ENCODE assay signal across 8 cellular contexts in genomic region chr9:113274474-113275146, GRCh38. TPM values are rescaled to one million over a fixed set of nuclear protein-coding genes. Genes with fewer than 3 reads are reported as not detected.
DNase-seq lines count a peak whose midpoint lies in the region; ATAC-seq and TF ChIP-seq lines count a peak whose summit lies in the region.

No MANE protein-coding gene starts in this region.

- H3K4me3 ChIP-seq in GM23248 (peak overlapping the region; percentile 92), MM.1S (ENCODE audit: low read length) (peak overlapping the region; percentile 98), lung (peak overlapping the region; percentile 69), testis (peak overlapping the region; percentile 82 to 84)

- H3K4me1 Mint-ChIP-seq in activated T-cell treated with anti-CD3 and anti-CD28 coated beads, Interleukin-2, amount 50 U/mL, for 24 hours (ENCODE audit: low read depth) = peaks cover 40% of the 10 kb centered on the region
- H3K4me1 Mint-ChIP-seq in effector memory CD8-positive, alpha-beta T cell (ENCODE audit: low read depth in 2 of 2) = peaks cover 9 to 14% of the 10 kb centered on the region in 2 donors

- H3K9me3 ChIP-seq in GM23248 (ENCODE audit: low read depth) (no peaks in the 10 kb centered on the region), MM.1S (replicated peaks; ENCODE audit: insufficient read depth, low read length) (no peaks in the 10 kb centered on the region), lung (ENCODE audit: control insufficient read depth in 2 of 2, insufficient read depth in 1 of 2, low read length in 1 of 2) (no peaks in the 10 kb centered on the region), testis (no peaks in the 10 kb centered on the region)

- H3K27me3 Mint-ChIP-seq in activated T-cell treated with anti-CD3 and anti-CD28 coated beads, Interleukin-2, amount 50 U/mL, for 24 hours = no peaks in the 10 kb centered on the region
- H3K27me3 Mint-ChIP-seq in effector memory CD8-positive, alpha-beta T cell = no peaks in the 10 kb centered on the region

- H3K9me3 Mint-ChIP-seq in activated T-cell treated with anti-CD3 and anti-CD28 coated beads, Interleukin-2, amount 50 U/mL, for 24 hours = no peaks in the 10 kb centered on the region
- H3K9me3 Mint-ChIP-seq in effector memory CD8-positive, alpha-beta T cell = no peaks in the 10 kb centered on the region

- in situ Hi-C loops in GM23248 (cut with MboI) = no loop called here

- H3K27me3 ChIP-seq in GM23248 (replicated peaks; ENCODE audit: insufficient read depth) (no peaks in the 10 kb centered on the region), MM.1S (replicated peaks; ENCODE audit: insufficient read depth, low read length) (no peaks in the 10 kb centered on the region), lung (ENCODE audit: control insufficient read depth, insufficient read depth) (no peaks in the 10 kb centered on the region), testis (no peaks in the 10 kb centered on the region)

- peaks cover 69% of the 10 kb centered on the region for H3K79me2 ChIP-seq in GM23248 (ENCODE audit: insufficient read depth)
- H3K79me2 ChIP-seq in MM.1S (ENCODE audit: low read length) = peaks cover 57% of the 10 kb centered on the region

- H3K4me1 ChIP-seq in GM23248 (ENCODE audit: insufficient read depth) = peaks cover 13% of the 10 kb centered on the region
- peaks cover 10% of the 10 kb centered on the region for H3K4me1 ChIP-seq in MM.1S (ENCODE audit: low read length)
- H3K4me1 ChIP-seq in lung (ENCODE audit: control insufficient read depth in 2 of 2, insufficient read depth in 2 of 2, low read length in 2 of 2) = peaks cover 2 to 7% of the 10 kb centered on the region in 2 donors
- peaks cover 5% of the 10 kb centered on the region for H3K4me1 ChIP-seq in testis

- H2AFZ ChIP-seq in GM23248 = peak overlapping the region; percentile 91
- peak overlapping the region; percentile 84 for H2AFZ ChIP-seq in MM.1S (ENCODE audit: low read length)

- H3K9ac ChIP-seq in GM23248 = peak overlapping the region; percentile 97
- H3K9ac ChIP-seq in MM.1S (ENCODE audit: low read length) = peak overlapping the region; percentile 93

- H3K4me3 Mint-ChIP-seq in activated T-cell treated with anti-CD3 and anti-CD28 coated beads, Interleukin-2, amount 50 U/mL, for 24 hours = no peak overlapping the region
- H3K4me3 Mint-ChIP-seq in effector memory CD8-positive, alpha-beta T cell = no peak overlapping the region

- H3K36me3 Mint-ChIP-seq in activated T-cell treated with anti-CD3 and anti-CD28 coated beads, Interleukin-2, amount 50 U/mL, for 24 hours (ENCODE audit: low read depth) = peaks cover 59% of the 10 kb centered on the region
- peaks cover 40% of the 10 kb centered on the region for H3K36me3 Mint-ChIP-seq in effector memory CD8-positive, alpha-beta T cell (ENCODE audit: insufficient read depth)

- H4K20me1 ChIP-seq in GM23248 (ENCODE audit: insufficient read depth) (no peaks in the 10 kb centered on the region), MM.1S (ENCODE audit: insufficient read depth, low read length) (no peaks in the 10 kb centered on the region)

- intact Hi-C loops in testis (cut with DNase I; ENCODE audit: low total_unique reads) = no loop called here

- H3F3A ChIP-seq in GM23248 (ENCODE audit: insufficient read depth) (peaks cover 14% of the 10 kb centered on the region), MM.1S (ENCODE audit: insufficient read depth, low read length) (peaks cover 6% of the 10 kb centered on the region)

- TF ChIP-seq CTCF in MM.1S (IDR thresholded peaks at IDR 0.05; ENCODE audit: low read length) (peak; percentile 75), lung (IDR thresholded peaks at IDR 0.05; ENCODE audit: control extremely low read depth, extremely low read depth) (peak; percentile 61), testis (IDR thresholded peaks at IDR 0.05) (peak; percentile 60 to 71 (median 71))

- WGBS in GM23248 (ENCODE audit: low coverage in 1 of 2, low lambda C conversion rate in 2 of 2, missing lambda C conversion rate in 2 of 2), 2 experiments = 1 to 3% methylated on average over 15 of the region's 15 CpGs
- 1 to 2% methylated on average over 15 of the region's 15 CpGs for WGBS in lung, 2 donors
- 0% methylated on average over 13 to 15 of the region's 15 CpGs for WGBS in testis, 2 donors

- no peak for TF ChIP-seq POLR2A in testis (IDR thresholded peaks at IDR 0.05)

- no peak overlapping the region for H3K27ac Mint-ChIP-seq in activated T-cell treated with anti-CD3 and anti-CD28 coated beads, Interleukin-2, amount 50 U/mL, for 24 hours
- H3K27ac Mint-ChIP-seq in effector memory CD8-positive, alpha-beta T cell = no peak overlapping the region

- DNase-seq in activated T-cell treated with anti-CD3 and anti-CD28 coated beads for 24 hours (ENCODE audit: low read depth) = peak; percentile 24
- DNase-seq in activated T-cell treated with anti-CD3 and anti-CD28 coated beads, Interleukin-2, amount 50 U/mL, for 24 hours = no peak
- peak; percentile 82 for DNase-seq in GM23248
- DNase-seq in MM.1S = peak; percentile 74
- peak; percentile 73 for DNase-seq in SK-N-DZ (ENCODE audit: low spot score)
- peak; percentile 47 to 48 (median 48) for DNase-seq in effector memory CD8-positive, alpha-beta T cell
- no peak for DNase-seq in lung (ENCODE audit: low spot score)
- peak; percentile 22 for DNase-seq in testis

- H3K9me2 ChIP-seq in GM23248 (ENCODE audit: insufficient read depth) (no peaks in the 10 kb centered on the region), MM.1S (replicated peaks; ENCODE audit: insufficient read depth, low read length) (no peaks in the 10 kb centered on the region)

- H3K27ac ChIP-seq in GM23248 (peak overlapping the region; percentile 92), MM.1S (ENCODE audit: low read length) (peak overlapping the region; percentile 80), lung (ENCODE audit: low read depth in 1 of 2, low read length in 1 of 2) (peak overlapping the region; percentile 90 to 96), testis (peak overlapping the region; percentile 90 to 94)

- peak overlapping the region; percentile 100 for H3K4me2 ChIP-seq in GM23248 (ENCODE audit: unreplicated experiment)
- H3K4me2 ChIP-seq in MM.1S (ENCODE audit: low read depth, low read length) = peak overlapping the region; percentile 85

- ATAC-seq in effector memory CD8-positive, alpha-beta T cell (replicated peaks) = peak; percentile 15
- peak; percentile 50 for ATAC-seq in lung (ENCODE audit: insufficient read depth, low FRiP score)

- H3K36me3 ChIP-seq in GM23248 (ENCODE audit: low read depth) (peaks cover 51% of the 10 kb centered on the region), MM.1S (replicated peaks; ENCODE audit: insufficient read depth, low read length) (peaks cover 6% of the 10 kb centered on the region; the same call in 1 of the 2 replicates), lung (ENCODE audit: control insufficient read depth in 2 of 2, insufficient read depth in 2 of 2, low read length in 2 of 2) (peaks cover 19 to 30% of the 10 kb centered on the region in 2 donors), testis (ENCODE audit: low read depth, missing control alignments) (peaks cover 4% of the 10 kb centered on the region)

RNA-seq across cellular contexts. Expression of gene CDC26, which starts 0.8 kb away (rescaled TPM):
- 15.9 and 21.6 TPM in 2 replicates for total RNA-seq in GM23248 (2014; rRNA removed; shearing (Covaris generic))
- polyA plus RNA-seq in GM23248 (2016; fragmentation: Nextera tagmentation; extraction: Ambion mirVana) (67.2 and 70.9 TPM in 2 replicates), lung (10 to 100 TPM; 24.8 to 41.8 TPM), testis (ENCODE audit: insufficient read depth, low read depth, low replicate concordance) (27.5 TPM)
- 35.6 and 42.6 TPM in 2 replicates for polyA plus RNA-seq in SK-N-DZ (2014; cell fraction: cytosol; rRNA removed)
- polyA plus RNA-seq in SK-N-DZ (2014; cell fraction: nucleus; rRNA removed) = 26.0 and 28.1 TPM in 2 replicates
- total RNA-seq in lung (10 to 100 TPM; 19.0 to 22.8 TPM), testis (10 to 100 TPM; 17.9 to 19.8 TPM)

RNA-seq across cellular contexts. Expression of gene PRPF4, which starts 0.8 kb away (rescaled TPM):
- 26.5 and 27.4 TPM in 2 replicates for total RNA-seq in GM23248 (2014; rRNA removed; shearing (Covaris generic))
- 25.7 and 27.0 TPM in 2 replicates for polyA plus RNA-seq in GM23248 (2016; fragmentation: Nextera tagmentation; extraction: Ambion mirVana)
- polyA plus RNA-seq in SK-N-DZ (2014; cell fraction: cytosol; rRNA removed) = 44.0 and 45.5 TPM in 2 replicates
- 20.9 and 21.4 TPM in 2 replicates for polyA plus RNA-seq in SK-N-DZ (2014; cell fraction: nucleus; rRNA removed)
- 10 to 100 TPM; 17.3 to 20.6 TPM for total RNA-seq in lung
- 10 to 100 TPM in 1 of 2 donors, 1 to 10 TPM in 1; 7.5 to 17.4 TPM for polyA plus RNA-seq in lung
- total RNA-seq in testis = 10 to 100 TPM; 29.9 to 30.3 TPM
- 27.3 TPM for polyA plus RNA-seq in testis (ENCODE audit: insufficient read depth, low read depth, low replicate concordance)

RNA-seq across cellular contexts. Expression of gene RNF183, which starts 28.6 kb away (rescaled TPM):
- not detected in 2 replicates for total RNA-seq in GM23248 (2014; rRNA removed; shearing (Covaris generic))
- polyA plus RNA-seq in GM23248 (2016; fragmentation: Nextera tagmentation; extraction: Ambion mirVana) = not detected in 2 replicates
- not detected in 2 replicates for polyA plus RNA-seq in SK-N-DZ (2014; cell fraction: cytosol; rRNA removed)
- not detected in 2 replicates for polyA plus RNA-seq in SK-N-DZ (2014; cell fraction: nucleus; rRNA removed)
- under 1 TPM; 0.25 to 0.88 TPM for total RNA-seq in lung
- polyA plus RNA-seq in lung = 1 to 10 TPM in 1 of 2 donors, under 1 TPM in 1; 0.12 to 1.1 TPM
- total RNA-seq in testis = 1 to 10 TPM; 1.7 to 1.9 TPM
- polyA plus RNA-seq in testis (ENCODE audit: insufficient read depth, low read depth, low replicate concordance) = 7.5 TPM

RNA-seq across cellular contexts. Expression of gene SLC31A1, which starts 53.3 kb away (rescaled TPM):
- total RNA-seq in GM23248 (2014; rRNA removed; shearing (Covaris generic)) = 33.6 and 35.8 TPM in 2 replicates
- polyA plus RNA-seq in GM23248 (2016; fragmentation: Nextera tagmentation; extraction: Ambion mirVana) (36.4 and 37.1 TPM in 2 replicates), lung (10 to 100 TPM; 14.3 to 22.0 TPM), testis (ENCODE audit: insufficient read depth, low read depth, low replicate concordance) (15.3 TPM)
- 11.5 and 13.6 TPM in 2 replicates for polyA plus RNA-seq in SK-N-DZ (2014; cell fraction: cytosol; rRNA removed)
- 2.3 and 2.4 TPM in 2 replicates for polyA plus RNA-seq in SK-N-DZ (2014; cell fraction: nucleus; rRNA removed)
- total RNA-seq in lung (10 to 100 TPM; 13.9 to 39.3 TPM), testis (10 to 100 TPM; 12.3 to 21.9 TPM)

RNA-seq across cellular contexts. Expression of gene FKBP15, which starts 53.5 kb away (rescaled TPM):
- 23.1 and 26.1 TPM in 2 replicates for total RNA-seq in GM23248 (2014; rRNA removed; shearing (Covaris generic))
- polyA plus RNA-seq in GM23248 (2016; fragmentation: Nextera tagmentation; extraction: Ambion mirVana) (17.8 and 18.6 TPM in 2 replicates), lung (10 to 100 TPM; 18.2 to 47.0 TPM), testis (ENCODE audit: insufficient read depth, low read depth, low replicate concordance) (14.7 TPM)
- 8.2 and 9.9 TPM in 2 replicates for polyA plus RNA-seq in SK-N-DZ (2014; cell fraction: cytosol; rRNA removed)
- 20.3 and 29.3 TPM in 2 replicates for polyA plus RNA-seq in SK-N-DZ (2014; cell fraction: nucleus; rRNA removed)
- total RNA-seq in lung (10 to 100 TPM; 43.2 to 45.0 TPM), testis (10 to 100 TPM; 23.1 to 23.5 TPM)

Comparison
In these comparisons a context has a peak if more than half of its experiments do, and no peak if none do; other contexts are left out.
1. DNase-seq: peak in activated T-cell treated with anti-CD3 and anti-CD28 coated beads for 24 hours (single experiment), GM23248 (single experiment), MM.1S (single experiment), SK-N-DZ (single experiment), effector memory CD8-positive, alpha-beta T cell (3 of 3) and testis (single experiment); none in activated T-cell treated with anti-CD3 and anti-CD28 coated beads, Interleukin-2, amount 50 U/mL, for 24 hours (single experiment) and lung (single experiment).
2. Peak in every context shown above with its lines, with median percentiles within 50 percentile points of each other: H3K27ac ChIP-seq, H3K4me3 ChIP-seq and CTCF ChIP-seq.